23 cellular contexts compared by ENCODE assay signal in genomic region chr16:87960851-87961250, GRCh38. TPM values are rescaled to one million over a fixed set of nuclear protein-coding genes. Genes with fewer than 3 reads are reported as not detected.
"Had no signal": no experiment of that assay in that cellular context is flagged by ENCODE, and none has a peak within 500 bp of the region (broad histone marks: within the 10 kb centered on the region; RNA-seq: fewer than 3 reads in every experiment).

No MANE protein-coding gene starts in this region.

- H3K9me3 ChIP-seq: body of pancreas, left ventricle myocardium inferior, testis had no signal

- H3K36me3 ChIP-seq: left ventricle myocardium inferior, neural progenitor cell had no signal

- H3K9ac ChIP-seq: neural progenitor cell had no signal

- H2AFZ ChIP-seq: neural progenitor cell had no signal

- H3K4me3 Mint-ChIP-seq: neural progenitor cell; T-helper 2 cell treated with Interferon-gamma antibody and Interleukin-4, amounts not matched to agents 5 μg/mL and 100 μg/mL, for 36 hours; type B pancreatic cell had no signal

- H3K9me3 Mint-ChIP-seq: activated naive CD4-positive, alpha-beta T cell treated with anti-CD3 and anti-CD28 coated beads, Interleukin-2, amount 50 U/mL, for 72 hours; neural progenitor cell; T-helper 2 cell treated with Interferon-gamma antibody and Interleukin-4, amounts not matched to agents 5 μg/mL and 100 μg/mL, for 36 hours; type B pancreatic cell had no signal

- DNase-seq: activated CD4-positive, alpha-beta T cell treated with anti-CD3 and anti-CD28 coated beads, Interleukin-2, amount 50 U/mL, for 4 hours; activated effector memory CD4-positive, alpha-beta T cell treated with Interleukin-2 at 50 U/mL for 16 hours; amygdala; body of pancreas; foreskin melanocyte; head of caudate nucleus; kidney glomerular epithelial cell; left ventricle myocardium inferior; mammary epithelial cell; stimulated activated CD4-positive, alpha-beta T cell treated with anti-CD3 and anti-CD28 coated beads, Interleukin-12 subunit alpha, Interleukin-12 subunit beta, amount 100 ng/mL, for 4 hours; stimulated activated CD4-positive, alpha-beta T cell treated with anti-CD3 and anti-CD28 coated beads, Interleukin-1b, Interleukin-23, amount 100 ng/mL, for 48 hours; testis had no signal

- H3K27ac ChIP-seq: body of pancreas, epithelial cell of prostate, left ventricle myocardium inferior, neural progenitor cell, SK-N-MC, testis had no signal

- ATAC-seq: activated naive CD4-positive, alpha-beta T cell treated with anti-CD3 and anti-CD28 coated beads, Interleukin-2, amount 50 U/mL, for 72 hours; body of pancreas had no signal

- H3K27ac Mint-ChIP-seq: progenitor cell of endocrine pancreas had no signal

- H3K4me2 ChIP-seq: neural progenitor cell had no signal

- H3K4me3 ChIP-seq: body of pancreas, left ventricle myocardium inferior, neural progenitor cell, SK-N-MC, testis had no signal

- H3K27me3 Mint-ChIP-seq: progenitor cell of endocrine pancreas, type B pancreatic cell had no signal

- H3K27me3 ChIP-seq: body of pancreas, neural progenitor cell, testis had no signal

RNA-seq across cellular contexts. Expression of gene CA5A, which starts 24.5 kb away (rescaled TPM):
- total RNA-seq: activated naive CD4-positive, alpha-beta T cell treated with anti-CD3 and anti-CD28 coated beads, Interleukin-2, amount 50 U/mL, for 72 hours; body of pancreas; cardiac septum; dermis microvascular lymphatic vessel endothelial cell; left ventricle myocardium inferior; mammary epithelial cell; myocyte; osteoblast; testis had no signal
- polyA plus RNA-seq: mammary epithelial cell had no signal
